Comparison of ENCODE assay signal across 8 cellular contexts in the genomic region with DNA sequence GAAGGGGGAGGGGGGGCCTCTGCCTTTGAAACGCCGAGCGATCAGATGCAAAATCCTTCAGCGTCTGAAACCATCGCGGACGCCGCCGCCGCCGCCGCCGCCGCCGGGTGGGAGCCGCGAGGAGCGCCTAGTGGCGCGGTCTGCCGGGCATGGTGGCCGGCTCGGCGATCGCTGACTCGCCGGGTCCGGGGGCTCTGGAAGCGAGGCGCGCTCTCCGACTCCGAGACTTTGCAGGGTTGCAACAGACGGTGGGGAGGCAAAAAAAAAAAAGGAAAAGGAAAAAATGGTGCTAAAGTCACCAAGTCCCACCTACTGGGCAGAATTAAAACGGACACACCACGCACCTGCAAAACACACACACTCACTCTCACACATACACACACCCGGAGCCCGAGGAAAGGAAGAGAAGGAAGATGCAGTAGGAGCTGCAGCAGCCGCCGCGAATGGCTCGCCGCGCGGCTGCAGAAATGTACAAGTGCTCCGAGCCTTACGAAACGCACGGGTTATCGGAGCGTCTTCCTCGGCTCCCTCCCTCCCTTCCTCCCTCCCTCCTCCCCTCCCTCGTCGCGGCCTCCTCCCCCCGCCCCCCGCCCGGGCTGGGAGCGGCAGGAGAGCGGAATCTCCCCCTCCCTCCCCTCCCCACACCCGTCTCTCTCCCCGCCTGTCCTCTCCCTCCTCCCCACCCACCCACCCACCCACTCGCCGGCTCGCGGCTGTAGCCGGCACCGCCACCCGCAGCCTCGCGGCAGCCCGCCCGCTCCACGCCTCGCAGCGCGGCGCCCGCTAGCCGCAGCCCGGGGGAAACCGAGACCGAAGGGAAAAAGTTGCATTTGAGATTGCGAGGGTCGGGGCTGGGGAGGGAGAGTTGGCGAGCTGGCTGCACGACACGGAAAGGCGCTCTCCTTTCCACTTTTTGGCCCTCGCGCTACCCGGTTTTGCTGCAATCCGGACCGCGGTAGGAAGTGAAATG.
DNase-seq lines count a peak whose midpoint lies in the region; ATAC-seq and TF ChIP-seq lines count a peak whose summit lies in the region.

A gene (minus strand): TSS at position 479 of the 970 bp plus-strand sequence. CDS start 586 bp downstream, outside the sequence.

- H3K27me3 ChIP-seq in HL-60 (ENCODE audit: insufficient read depth, poor library complexity, severe bottlenecking) = peaks cover 42% of the 10 kb centered on the region

- H3K27ac ChIP-seq in HL-60 (replicated peaks) = no peak within 1 kb of the TSS

- DNase-seq in AG10803 (ENCODE audit: low read depth) (peak; percentile 13), HL-60 (ENCODE audit: low read depth in 1 of 2, low spot score in 1 of 2) (peak in 1 of 2 experiments; percentile 10), amniotic epithelial cell (ENCODE audit: low read depth) (peak; percentile 35), iris pigment epithelial cell (ENCODE audit: low read depth) (peak; percentile 21), T-helper 9 cell (no peak)
- DNase-seq in stimulated activated naive CD8-positive, alpha-beta T cell treated with anti-CD3 and anti-CD28 coated beads, Interleukin-15, Interleukin-2, amounts not matched to agents 100 U/mL and 50 U/mL, for 24 hours = peak; percentile 12

- no peak for ATAC-seq in stimulated activated naive CD8-positive, alpha-beta T cell treated with anti-CD3 and anti-CD28 coated beads, Interleukin-15, Interleukin-2, amounts not matched to agents 100 U/mL and 50 U/mL, for 24 hours
- no peak for ATAC-seq in GM21528 (IDR thresholded peaks at IDR 0.05; ENCODE audit: low FRiP score, unreplicated experiment)
- no peak for ATAC-seq in HG03378 (IDR thresholded peaks at IDR 0.05; ENCODE audit: unreplicated experiment)

- H3K4me3 ChIP-seq in AG10803 (ENCODE audit: low read length) = peak within 1 kb of the TSS; percentile 54
- H3K4me3 ChIP-seq in HL-60 (replicated peaks; ENCODE audit: insufficient read depth, low read length) = 0 out of 2 replicates have a peak within 1 kb of the TSS, but pooled peaks have one; percentile 4

- TF ChIP-seq CTCF in AG10803 (conservative IDR thresholded peaks at IDR 0.05; ENCODE audit: low read length) (no peak), HL-60 (IDR thresholded peaks at IDR 0.05; ENCODE audit: insufficient read depth, low read length) (no peak)
